In genomic region chr3:43638594-43639447, GRCh38 we compare ENCODE assay signal across 8 cellular contexts. TPM values are rescaled to one million over a fixed set of nuclear protein-coding genes. Genes with fewer than 3 reads are reported as not detected.
A peak's percentile ranks its signal among the peaks of the same experiment; 100 is the strongest.
DNase-seq lines count a peak whose midpoint lies in the region; FAIRE-seq and TF ChIP-seq lines count a peak whose summit lies in the region.

No MANE protein-coding gene starts in this region.

- no peak overlapping the region for H3K4me3 Mint-ChIP-seq in activated CD4-positive, alpha-beta T cell treated with anti-CD3 and anti-CD28 coated beads, Interleukin-2, amount 10 ng/mL, durations not matched to agents 24 days and 14 days

- H3K4me1 ChIP-seq in tibial artery, result peaks cover 0 to 17% (median 4%) of the 10 kb centered on the region in 4 donors

- H3K27ac Mint-ChIP-seq in activated CD4-positive, alpha-beta T cell treated with anti-CD3 and anti-CD28 coated beads, Interleukin-2, amount 10 ng/mL, durations not matched to agents 24 days and 14 days, result no peak overlapping the region

- no peak overlapping the region for H3K27ac ChIP-seq in tibial artery

- no peak for TF ChIP-seq POLR2A in lower leg skin (IDR thresholded peaks at IDR 0.05)

- intact Hi-C loops in activated CD4-positive, alpha-beta T cell treated with anti-CD3 and anti-CD28 coated beads, Interleukin-2, amount 10 ng/mL, durations not matched to agents 24 days and 14 days (cut with micrococcal nuclease), result loop anchor here (1.0 kb wide), 1 partner anchor 95 kb away; no protein-coding TSS in a partner anchor
- intact Hi-C loops in lower leg skin (cut with DNase I; ENCODE audit: low total_unique reads), result loop anchor here (10.0 kb wide), 1 partner anchor 484 kb away; no protein-coding TSS in a partner anchor
- intact Hi-C loops in tibial artery (cut with DNase I; ENCODE audit: low total_unique reads), result no loop called here

- FAIRE-seq in HTR-8/SVneo (lab: Jason Lieb, UNC), result peak; percentile 36

- WGBS in lower leg skin, 2 donors, result 41 to 50% methylated on average over 9 of the region's 9 CpGs

- TF ChIP-seq CTCF in lower leg skin (IDR thresholded peaks at IDR 0.05) (no peak), tibial artery (IDR thresholded peaks at IDR 0.05) (no peak)

- H3K27me3 ChIP-seq in tibial artery, result no peaks in the 10 kb centered on the region

- no peaks in the 10 kb centered on the region for H3K36me3 ChIP-seq in tibial artery

- H3K9me3 Mint-ChIP-seq in activated CD4-positive, alpha-beta T cell treated with anti-CD3 and anti-CD28 coated beads, Interleukin-2, amount 10 ng/mL, durations not matched to agents 24 days and 14 days, result no peaks in the 10 kb centered on the region

- H3K4me3 ChIP-seq in lower leg skin (ENCODE audit: low read depth, poor library complexity, severe bottlenecking) (no peak overlapping the region), tibial artery (no peak overlapping the region)

- H3K36me3 Mint-ChIP-seq in activated CD4-positive, alpha-beta T cell treated with anti-CD3 and anti-CD28 coated beads, Interleukin-2, amount 10 ng/mL, durations not matched to agents 24 days and 14 days (ENCODE audit: low read depth), result no peaks in the 10 kb centered on the region

- H3K4me1 Mint-ChIP-seq in activated CD4-positive, alpha-beta T cell treated with anti-CD3 and anti-CD28 coated beads, Interleukin-2, amount 10 ng/mL, durations not matched to agents 24 days and 14 days, result peaks cover 5% of the 10 kb centered on the region

- peaks cover 15% of the 10 kb centered on the region for H3K27me3 Mint-ChIP-seq in activated CD4-positive, alpha-beta T cell treated with anti-CD3 and anti-CD28 coated beads, Interleukin-2, amount 10 ng/mL, durations not matched to agents 24 days and 14 days

- DNase-seq in NCI-H510A treated with DMSO at 0.1 percent for 48 hours (lab: John Stamatoyannopoulos, UW) (peak; percentile 4), NCI-H510A (lab: John Stamatoyannopoulos, UW) (no peak), HTR-8/SVneo (ENCODE audit: insufficient read length, low spot score) (peak; percentile 24), islet precursor cell (peak; percentile 82), lower leg skin (ENCODE audit: low spot score in 2 of 2) (no peak), HuH-7 (ENCODE audit: low spot score) (no peak), tibial artery (no peak)
- peak; percentile 83 for DNase-seq in activated CD4-positive, alpha-beta T cell treated with anti-CD3 and anti-CD28 coated beads, Interleukin-2, amount 10 ng/mL, durations not matched to agents 24 days and 14 days

- no peaks in the 10 kb centered on the region for H3K9me3 ChIP-seq in tibial artery

RNA-seq across cellular contexts. Expression of gene ANO10, which starts 17.0 kb away (rescaled TPM):
- 3.5 and 6.0 TPM in 2 replicates for total RNA-seq in activated CD4-positive, alpha-beta T cell treated with anti-CD3 and anti-CD28 coated beads, Interleukin-2, amount 10 ng/mL, durations not matched to agents 24 days and 14 days
- total RNA-seq in lower leg skin, result 10 to 100 TPM; 31.6 to 41.5 (median 37.5) TPM

RNA-seq across cellular contexts. Expression of gene ABHD5, which starts 51.9 kb away (rescaled TPM):
- total RNA-seq in activated CD4-positive, alpha-beta T cell treated with anti-CD3 and anti-CD28 coated beads, Interleukin-2, amount 10 ng/mL, durations not matched to agents 24 days and 14 days, result 19.0 and 19.5 TPM in 2 replicates
- total RNA-seq in lower leg skin, result 100 to 1,000 TPM; 109 to 132 (median 118) TPM

Comparison
In these comparisons a context has a peak if more than half of its experiments do, and no peak if none do; other contexts are left out.
1. DNase-seq: peak in NCI-H510A treated with DMSO at 0.1 percent for 48 hours (single experiment), HTR-8/SVneo (single experiment), activated CD4-positive, alpha-beta T cell treated with anti-CD3 and anti-CD28 coated beads, Interleukin-2, amount 10 ng/mL, durations not matched to agents 24 days and 14 days (single experiment) and islet precursor cell (single experiment); none in NCI-H510A (single experiment), lower leg skin (0 of 2), HuH-7 (single experiment) and tibial artery (0 of 2).